Comparison of ENCODE assay signal across 18 cellular contexts in the genomic region with DNA sequence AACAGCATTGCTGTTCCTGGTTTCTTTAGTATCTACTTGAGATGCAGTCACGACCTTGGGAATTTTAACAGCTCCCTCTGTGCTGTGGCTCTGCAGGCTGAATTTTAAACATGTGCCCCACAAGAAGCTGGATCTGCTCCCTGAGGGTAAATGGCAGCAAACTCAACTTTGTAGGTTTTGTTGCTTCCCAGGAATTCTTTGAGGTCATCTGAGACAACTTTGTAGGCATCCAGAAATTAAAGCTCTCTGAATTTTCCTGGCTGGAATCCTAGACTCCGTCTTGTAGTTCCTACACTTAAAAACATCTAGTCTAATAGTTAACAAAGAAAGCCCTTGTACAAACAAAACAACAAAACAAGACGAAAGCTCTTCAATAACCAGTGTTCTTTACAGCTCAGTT.
DNase-seq lines count a peak whose midpoint lies in the region; ATAC-seq and TF ChIP-seq lines count a peak whose summit lies in the region.
"Had no signal": no experiment of that assay in that cellular context is flagged by ENCODE, and none has a peak within 500 bp of the region (broad histone marks: within the 10 kb centered on the region; RNA-seq: fewer than 3 reads in every experiment).

No MANE protein-coding gene starts in this region.

- H3K9me3 Mint-ChIP-seq in activated naive CD4-positive, alpha-beta T cell treated with anti-CD3 and anti-CD28 coated beads, Interleukin-2, amount 10 ng/mL, durations not matched to agents 7 days and 5 days, result no peaks in the 10 kb centered on the region
- H3K9me3 Mint-ChIP-seq: activated naive CD8-positive, alpha-beta T cell treated with anti-CD3 and anti-CD28 coated beads, Interleukin-2, amount 50 U/mL, for 24 hours had no signal

- no peak overlapping the region for H3K4me3 Mint-ChIP-seq in activated naive CD4-positive, alpha-beta T cell treated with anti-CD3 and anti-CD28 coated beads, Interleukin-2, amount 10 ng/mL, durations not matched to agents 7 days and 5 days
- H3K4me3 Mint-ChIP-seq: activated CD8-positive, alpha-beta T cell treated with anti-CD3 and anti-CD28 coated beads, Interleukin-2, amount 10 ng/mL, durations not matched to agents 7 days and 5 days; activated naive CD8-positive, alpha-beta T cell treated with anti-CD3 and anti-CD28 coated beads, Interleukin-2, amount 50 U/mL, for 24 hours; T-cell had no signal

- ATAC-seq in GM21367 (IDR thresholded peaks at IDR 0.05; ENCODE audit: unreplicated experiment), result no peak
- no peak for ATAC-seq in HG03432 (IDR thresholded peaks at IDR 0.05; ENCODE audit: unreplicated experiment)
- ATAC-seq: activated CD8-positive, alpha-beta T cell treated with anti-CD3 and anti-CD28 coated beads, Interleukin-2, amount 10 ng/mL, durations not matched to agents 7 days and 5 days; activated naive CD8-positive, alpha-beta T cell treated with anti-CD3 and anti-CD28 coated beads, Interleukin-2, amount 50 U/mL, for 24 hours; left ventricle myocardium superior; T-cell had no signal

- H3K27me3 Mint-ChIP-seq in activated naive CD4-positive, alpha-beta T cell treated with anti-CD3 and anti-CD28 coated beads, Interleukin-2, amount 10 ng/mL, durations not matched to agents 7 days and 5 days, result no peaks in the 10 kb centered on the region
- H3K27me3 Mint-ChIP-seq: activated naive CD8-positive, alpha-beta T cell treated with anti-CD3 and anti-CD28 coated beads, Interleukin-2, amount 50 U/mL, for 24 hours had no signal

- TF ChIP-seq CTCF in astrocyte of the spinal cord (IDR thresholded peaks at IDR 0.05; ENCODE audit: low read depth, low read length), result no peak

- in situ Hi-C loops in astrocyte of the spinal cord (cut with HindIII; ENCODE audit: low sequenced_read_pairs), result no loop called here

- no peaks in the 10 kb centered on the region for H3K4me1 Mint-ChIP-seq in activated naive CD4-positive, alpha-beta T cell treated with anti-CD3 and anti-CD28 coated beads, Interleukin-2, amount 10 ng/mL, durations not matched to agents 7 days and 5 days
- H3K4me1 Mint-ChIP-seq: activated naive CD8-positive, alpha-beta T cell treated with anti-CD3 and anti-CD28 coated beads, Interleukin-2, amount 50 U/mL, for 24 hours; T-cell had no signal

- peak; percentile 32 for DNase-seq in GM04503 (ENCODE audit: low read depth)
- DNase-seq in astrocyte of the spinal cord (ENCODE audit: low read depth, low spot score), result peak; percentile 43
- DNase-seq in islet precursor cell, result peak; percentile 72
- DNase-seq in stromal cell of bone marrow (ENCODE audit: low read depth), result peak; percentile 13
- no peak for DNase-seq in activated naive CD4-positive, alpha-beta T cell treated with anti-CD3 and anti-CD28 coated beads, Interleukin-2, amount 10 ng/mL, durations not matched to agents 7 days and 5 days
- DNase-seq in NCI-H146 (lab: John Stamatoyannopoulos, UW), result no peak
- DNase-seq: activated CD8-positive, alpha-beta T cell treated with anti-CD3 and anti-CD28 coated beads, Interleukin-2, amount 10 ng/mL, durations not matched to agents 7 days and 5 days; activated naive CD8-positive, alpha-beta T cell treated with anti-CD3 and anti-CD28 coated beads, Interleukin-2, amount 50 U/mL, for 24 hours; activated T-cell treated with anti-CD3 and anti-CD28 coated beads, Interleukin-2, amount 50 U/mL, for 48 hours; DMS53; esophagus squamous epithelium; left ventricle myocardium superior; NK-92 treated with Interleukin-12 subunit alpha and Interleukin-12 subunit beta, amount 100 ng/mL, for 24 hours; posterior cingulate gyrus; spleen; T-cell had no signal

- H3K4me3 ChIP-seq in astrocyte of the spinal cord (ENCODE audit: low read depth, low read length), result no peak overlapping the region
- H3K4me3 ChIP-seq: esophagus squamous epithelium, spleen had no signal

- no peak overlapping the region for H3K27ac Mint-ChIP-seq in activated naive CD4-positive, alpha-beta T cell treated with anti-CD3 and anti-CD28 coated beads, Interleukin-2, amount 10 ng/mL, durations not matched to agents 7 days and 5 days
- H3K27ac Mint-ChIP-seq: activated CD8-positive, alpha-beta T cell treated with anti-CD3 and anti-CD28 coated beads, Interleukin-2, amount 10 ng/mL, durations not matched to agents 7 days and 5 days; activated naive CD8-positive, alpha-beta T cell treated with anti-CD3 and anti-CD28 coated beads, Interleukin-2, amount 50 U/mL, for 24 hours; T-cell had no signal

- no peaks in the 10 kb centered on the region for H3K36me3 Mint-ChIP-seq in activated naive CD4-positive, alpha-beta T cell treated with anti-CD3 and anti-CD28 coated beads, Interleukin-2, amount 10 ng/mL, durations not matched to agents 7 days and 5 days
- H3K36me3 Mint-ChIP-seq: T-cell had no signal

- CTCF ChIA-PET in activated naive CD4-positive, alpha-beta T cell treated with anti-CD3 and anti-CD28 coated beads, Interleukin-2, amount 10 ng/mL, durations not matched to agents 7 days and 5 days (lab: Charles Lee), result no interaction called here

Comparison
In these comparisons a context has a peak if more than half of its experiments do, and no peak if none do; other contexts are left out.
1. DNase-seq: peak in GM04503 (single experiment), astrocyte of the spinal cord (single experiment), islet precursor cell (single experiment) and stromal cell of bone marrow (single experiment); none in activated naive CD4-positive, alpha-beta T cell treated with anti-CD3 and anti-CD28 coated beads, Interleukin-2, amount 10 ng/mL, durations not matched to agents 7 days and 5 days (single experiment) and NCI-H146 (single experiment).